In the genomic region with DNA sequence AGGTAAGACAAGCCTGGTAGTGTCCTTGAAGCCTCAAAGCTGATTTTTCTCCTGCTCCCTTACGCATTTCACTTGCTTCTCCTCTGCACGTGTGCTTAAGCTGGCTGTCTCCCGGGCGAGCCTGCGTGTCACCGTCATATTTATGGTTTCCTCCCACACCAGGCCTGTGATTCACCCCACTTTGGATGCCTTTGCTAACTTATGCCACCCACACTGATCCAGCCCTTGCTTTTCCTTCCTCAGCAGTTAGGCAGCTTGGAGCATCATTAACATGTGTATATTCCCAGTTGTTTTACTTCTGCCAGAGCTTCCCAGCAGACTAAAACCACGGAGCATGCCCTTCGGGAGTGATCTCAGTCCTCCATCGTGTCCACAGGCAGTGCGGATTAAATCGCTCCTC, we compare ENCODE assay signal across 8 cellular contexts. TPM values are rescaled to one million over a fixed set of nuclear protein-coding genes. Genes with fewer than 3 reads are reported as not detected.
DNase-seq lines count a peak whose midpoint lies in the region; ATAC-seq and TF ChIP-seq lines count a peak whose summit lies in the region.

No MANE protein-coding gene starts in this region.

- H3K27ac Mint-ChIP-seq in activated naive CD8-positive, alpha-beta T cell treated with anti-CD3 and anti-CD28 coated beads for 36 hours = peak overlapping the region; percentile 90

- H2AFZ ChIP-seq in PC-3 (ENCODE audit: low read length) = no peak overlapping the region
- H2AFZ ChIP-seq in hepatocyte = no peak overlapping the region
- no peak overlapping the region for H2AFZ ChIP-seq in Karpas-422 (ENCODE audit: low read length)

- no peaks in the 10 kb centered on the region for H3K27me3 Mint-ChIP-seq in activated naive CD8-positive, alpha-beta T cell treated with anti-CD3 and anti-CD28 coated beads for 36 hours

- H3K27me3 ChIP-seq in BLaER1 (no peaks in the 10 kb centered on the region; the same call in 1 of the 2 replicates), PC-3 (ENCODE audit: low read length) (no peaks in the 10 kb centered on the region), hepatocyte (no peaks in the 10 kb centered on the region), Karpas-422 (ENCODE audit: low read length) (0 out of 2 replicates have a peak, but pooled peaks cover 2% of the 10 kb centered on the region)

- WGBS in hepatocyte (ENCODE audit: low lambda C conversion rate, missing lambda C conversion rate) = 49% methylated on average over 11 of the region's 11 CpGs

- DNase-seq in PC-3 (peak; percentile 56), hepatocyte (ENCODE audit: low spot score) (peak; percentile 71), RPMI8226 (no peak), Karpas-422 (no peak)
- DNase-seq in activated naive CD8-positive, alpha-beta T cell treated with anti-CD3 and anti-CD28 coated beads for 36 hours = peak; percentile 67
- DNase-seq in stimulated activated CD4-positive, alpha-beta T cell treated with anti-CD3 and anti-CD28 coated beads, Interleukin-12 subunit alpha, Interleukin-12 subunit beta, amount 100 ng/mL, for 24 hours (ENCODE audit: low read depth in 2 of 2) = peak; percentile 51

- no peak overlapping the region for H3K4me3 ChIP-seq in BLaER1
- H3K4me3 ChIP-seq in PC-3 (ENCODE audit: low read length) = no peak overlapping the region
- H3K4me3 ChIP-seq in hepatocyte = no peak overlapping the region
- no peak overlapping the region for H3K4me3 ChIP-seq in Karpas-422 (ENCODE audit: low read length)

- H3K9ac ChIP-seq in BLaER1 (no peak overlapping the region), PC-3 (ENCODE audit: low read length) (no peak overlapping the region), Karpas-422 (ENCODE audit: low read length) (no peak overlapping the region)

- H3K9me2 ChIP-seq in PC-3 (replicated peaks; ENCODE audit: low read length) (no peaks in the 10 kb centered on the region), hepatocyte (replicated peaks; ENCODE audit: insufficient read depth) (no peaks in the 10 kb centered on the region), Karpas-422 (replicated peaks; ENCODE audit: insufficient read depth, low read length) (no peaks in the 10 kb centered on the region)

- intact Hi-C loops in PC-3 (cut with micrococcal nuclease) = loop anchor here (2.0 to 5.0 kb wide), 3 partner anchors 124 to 196 kb away; no protein-coding TSS in a partner anchor

- peaks cover 30% of the 10 kb centered on the region for H3K36me3 Mint-ChIP-seq in activated naive CD8-positive, alpha-beta T cell treated with anti-CD3 and anti-CD28 coated beads for 36 hours

- BruUV-seq in PC-3 (replicated peaks; lab: Mats Ljungman, UMichigan) = no TSS peak

- H3K36me3 ChIP-seq in BLaER1 = peaks cover 8% of the 10 kb centered on the region
- no peaks in the 10 kb centered on the region for H3K36me3 ChIP-seq in PC-3 (ENCODE audit: low read depth, low read length)
- H3K36me3 ChIP-seq in hepatocyte (replicated peaks; ENCODE audit: insufficient read depth, low read depth) = no peaks in the 10 kb centered on the region
- H3K36me3 ChIP-seq in Karpas-422 (ENCODE audit: insufficient read depth, low read length) = no peaks in the 10 kb centered on the region

- H3K4me2 ChIP-seq in BLaER1 (peak overlapping the region; percentile 100; the same call in 1 of the 2 replicates), PC-3 (ENCODE audit: low read length) (peak overlapping the region; percentile 98; the same call in 1 of the 2 replicates), hepatocyte (peak overlapping the region; percentile 89), Karpas-422 (ENCODE audit: low read depth, low read length, poor library complexity, severe bottlenecking) (no peak overlapping the region)

- peaks cover 57% of the 10 kb centered on the region for H3K4me1 Mint-ChIP-seq in activated naive CD8-positive, alpha-beta T cell treated with anti-CD3 and anti-CD28 coated beads for 36 hours

- no peaks in the 10 kb centered on the region for H3F3A ChIP-seq in PC-3 (ENCODE audit: low read length, unreplicated experiment)

- H3K9me3 ChIP-seq in BLaER1 = peaks cover 23% of the 10 kb centered on the region
- H3K9me3 ChIP-seq in PC-3 (ENCODE audit: low read length) = no peaks in the 10 kb centered on the region
- H3K9me3 ChIP-seq in hepatocyte (ENCODE audit: low read depth) = no peaks in the 10 kb centered on the region
- H3K9me3 ChIP-seq in Karpas-422 (ENCODE audit: low read length) = peaks cover 4% of the 10 kb centered on the region; the same call in 1 of the 2 replicates

- H4K20me1 ChIP-seq in BLaER1 (peaks cover 21% of the 10 kb centered on the region; the same call in 1 of the 2 replicates), PC-3 (ENCODE audit: low read length) (no peaks in the 10 kb centered on the region), hepatocyte (ENCODE audit: insufficient read depth, poor library complexity, severe bottlenecking) (no peaks in the 10 kb centered on the region), Karpas-422 (ENCODE audit: insufficient read depth, low read depth, low read length) (no peaks in the 10 kb centered on the region)

- peaks cover 11% of the 10 kb centered on the region for H3K9me3 Mint-ChIP-seq in activated naive CD8-positive, alpha-beta T cell treated with anti-CD3 and anti-CD28 coated beads for 36 hours

- H3K4me1 ChIP-seq in BLaER1 (peaks cover 41% of the 10 kb centered on the region), PC-3 (ENCODE audit: insufficient read depth, low read length) (peaks cover 25% of the 10 kb centered on the region), hepatocyte (ENCODE audit: insufficient read depth) (peaks cover 27% of the 10 kb centered on the region), Karpas-422 (ENCODE audit: low read length) (peaks cover 21% of the 10 kb centered on the region)

- H3K79me2 ChIP-seq in PC-3 (ENCODE audit: low read length) (no peaks in the 10 kb centered on the region), hepatocyte (peaks cover 38% of the 10 kb centered on the region), Karpas-422 (ENCODE audit: low read length) (no peaks in the 10 kb centered on the region)

- CTCF ChIA-PET in PC-3 (lab: Charles Lee) = interaction anchor here (1.7 kb wide), 1 partner anchor 59 kb away, joined by 9 read pairs; no protein-coding TSS in a partner anchor

- peak overlapping the region; percentile 85 for H3K4me3 Mint-ChIP-seq in activated naive CD8-positive, alpha-beta T cell treated with anti-CD3 and anti-CD28 coated beads for 36 hours

- no peak overlapping the region for H3K27ac ChIP-seq in BLaER1
- no peak overlapping the region for H3K27ac ChIP-seq in PC-3 (ENCODE audit: low read length)
- H3K27ac ChIP-seq in hepatocyte = peak overlapping the region; percentile 55
- no peak overlapping the region for H3K27ac ChIP-seq in Karpas-422 (ENCODE audit: low read length)

- POLR2A ChIA-PET in PC-3 (lab: Charles Lee; ENCODE audit: unreplicated experiment) = no interaction called here

- ATAC-seq in PC-3 = peak; percentile 32
- ATAC-seq in GM19455 (IDR thresholded peaks at IDR 0.05; ENCODE audit: unreplicated experiment) = no peak

- TF ChIP-seq CTCF in PC-3 (conservative IDR thresholded peaks at IDR 0.05; ENCODE audit: low read depth, low read length) = no peak
- TF ChIP-seq CTCF in hepatocyte (IDR thresholded peaks at IDR 0.05; ENCODE audit: poor library complexity) = no peak

RNA-seq across cellular contexts. Expression of gene ST3GAL5, which starts 2.2 kb away (rescaled TPM):
- total RNA-seq in PC-3 (2014; rRNA removed) = 0.87 and 0.98 TPM in 2 replicates
- total RNA-seq in activated naive CD8-positive, alpha-beta T cell treated with anti-CD3 and anti-CD28 coated beads for 36 hours = 10 to 100 TPM; 14.6 to 15.1 TPM
- 25.6 and 36.5 TPM in 2 replicates for total RNA-seq in hepatocyte
- 24.4 and 24.7 TPM in 2 replicates for polyA plus RNA-seq in hepatocyte
- 3.8 and 5.0 TPM in 2 replicates for total RNA-seq in Karpas-422 (2014; rRNA removed; shearing (Covaris generic); ENCODE audit: low replicate concordance)

Comparison
In these comparisons a context has a peak if more than half of its experiments do, and no peak if none do; other contexts are left out.
1. DNase-seq: peak in PC-3 (single experiment), activated naive CD8-positive, alpha-beta T cell treated with anti-CD3 and anti-CD28 coated beads for 36 hours (single experiment), hepatocyte (single experiment) and stimulated activated CD4-positive, alpha-beta T cell treated with anti-CD3 and anti-CD28 coated beads, Interleukin-12 subunit alpha, Interleukin-12 subunit beta, amount 100 ng/mL, for 24 hours (2 of 2); none in RPMI8226 (single experiment) and Karpas-422 (single experiment).